Comparison of ENCODE assay signal across 8 cellular contexts in the genomic region with DNA sequence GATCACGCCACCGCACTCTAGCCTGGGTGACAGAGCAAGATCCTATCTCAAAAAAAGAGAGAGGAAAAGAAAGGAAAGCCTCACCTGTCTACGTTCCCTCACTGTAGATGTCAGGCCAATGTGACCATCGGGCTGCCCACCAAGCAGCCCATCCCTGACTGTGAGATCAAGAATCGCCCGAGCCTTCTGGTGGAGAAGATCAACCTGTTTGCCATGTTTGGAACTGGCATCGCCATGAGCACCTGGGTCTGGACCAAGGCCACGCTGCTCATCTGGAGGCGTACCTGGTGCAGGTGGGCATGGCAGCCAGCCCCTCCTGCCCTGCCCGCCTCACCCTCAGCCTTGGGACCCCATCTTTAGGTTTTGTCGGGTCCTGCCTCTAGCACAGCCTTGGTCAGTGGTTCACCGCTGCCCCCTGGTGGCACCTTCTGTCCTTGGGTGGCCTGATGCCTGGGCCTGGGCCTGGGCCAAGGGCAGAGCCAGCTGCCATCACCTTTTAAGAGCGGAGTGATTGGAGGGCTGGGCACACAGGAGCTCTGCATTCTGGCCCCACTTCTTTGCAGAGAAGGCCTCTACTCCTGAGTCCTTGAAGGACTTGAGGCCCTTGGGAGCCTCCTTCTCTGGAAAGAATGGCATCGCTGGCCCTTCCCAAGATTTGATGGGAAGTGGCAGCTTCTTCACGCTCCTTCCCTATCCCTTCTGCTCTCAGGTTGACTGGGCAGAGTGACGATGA. TPM values are rescaled to one million over a fixed set of nuclear protein-coding genes. Genes with fewer than 3 reads are reported as not detected.
DNase-seq lines count a peak whose midpoint lies in the region; ATAC-seq and TF ChIP-seq lines count a peak whose summit lies in the region.

No MANE protein-coding gene starts in this region.

- intact Hi-C loops in CD14-positive monocyte (cut with micrococcal nuclease), result loop anchor here (1.0 to 10.0 kb wide), 2 partner anchors 46 to 264 kb away; no protein-coding TSS in a partner anchor
- intact Hi-C loops in colonic mucosa (cut with DNase I), result loop anchor here (2.0 to 10.0 kb wide), 2 partner anchors 46 to 424 kb away; no protein-coding TSS in a partner anchor
- intact Hi-C loops in lower lobe of right lung (cut with DNase I), result no loop called here

- DNase-seq in CD14-positive monocyte (ENCODE audit: low spot score), result no peak
- DNase-seq in NCI-H1930 (lab: John Stamatoyannopoulos, UW), result peak; percentile 29 to 41
- DNase-seq in activated CD4-positive, alpha-beta T cell treated with anti-CD3 and anti-CD28 coated beads, Interleukin-2, amount 10 ng/mL, durations not matched to agents 7 days and 5 days, result peak; percentile 69
- DNase-seq in colonic mucosa, result peak; percentile 81
- peak; percentile 82 for DNase-seq in lower lobe of right lung
- peak; percentile 41 for DNase-seq in stimulated activated CD8-positive, alpha-beta memory T cell treated with anti-CD3 and anti-CD28 coated beads, Interleukin-15, amount 100 ng/mL, for 1 hour (ENCODE audit: low read depth)

- H3K4me3 Mint-ChIP-seq in CD14-positive monocyte, result no peak overlapping the region
- no peak overlapping the region for H3K4me3 Mint-ChIP-seq in activated CD4-positive, alpha-beta T cell treated with anti-CD3 and anti-CD28 coated beads, Interleukin-2, amount 10 ng/mL, durations not matched to agents 7 days and 5 days

- no peak overlapping the region for H3K27ac ChIP-seq in colonic mucosa
- H3K27ac ChIP-seq in lower lobe of right lung, result no peak overlapping the region

- peaks cover 3 to 12% (median 4%) of the 10 kb centered on the region in 3 donors for H3K27me3 Mint-ChIP-seq in CD14-positive monocyte (ENCODE audit: low read depth in 3 of 3)
- H3K27me3 Mint-ChIP-seq in activated CD4-positive, alpha-beta T cell treated with anti-CD3 and anti-CD28 coated beads, Interleukin-2, amount 10 ng/mL, durations not matched to agents 7 days and 5 days, result no peaks in the 10 kb centered on the region

- peaks cover 9% of the 10 kb centered on the region for H3K4me1 Mint-ChIP-seq in CD14-positive monocyte
- no peaks in the 10 kb centered on the region for H3K4me1 Mint-ChIP-seq in activated CD4-positive, alpha-beta T cell treated with anti-CD3 and anti-CD28 coated beads, Interleukin-2, amount 10 ng/mL, durations not matched to agents 7 days and 5 days

- CTCF ChIA-PET in activated CD4-positive, alpha-beta T cell treated with anti-CD3 and anti-CD28 coated beads, Interleukin-2, amount 10 ng/mL, durations not matched to agents 7 days and 5 days (lab: Charles Lee), result interaction anchor here (0.9 to 1.5 kb wide), 8 partner anchors 8 to 155 kb away, joined by 3 to 5 read pairs (median 4); a partner anchor contains a TSS

- no peak overlapping the region for H3K27ac Mint-ChIP-seq in CD14-positive monocyte
- H3K27ac Mint-ChIP-seq in activated CD4-positive, alpha-beta T cell treated with anti-CD3 and anti-CD28 coated beads, Interleukin-2, amount 10 ng/mL, durations not matched to agents 7 days and 5 days, result no peak overlapping the region

- H3K4me1 ChIP-seq in colonic mucosa, result no peaks in the 10 kb centered on the region
- no peaks in the 10 kb centered on the region for H3K4me1 ChIP-seq in lower lobe of right lung

- H3K36me3 ChIP-seq in colonic mucosa (no peaks in the 10 kb centered on the region), lower lobe of right lung (no peaks in the 10 kb centered on the region)

- peak; percentile 92 for TF ChIP-seq CTCF in CD14-positive monocyte (IDR thresholded peaks at IDR 0.05)
- peak; percentile 78 for TF ChIP-seq CTCF in colonic mucosa (IDR thresholded peaks at IDR 0.05)
- peak; percentile 85 for TF ChIP-seq CTCF in lower lobe of right lung (IDR thresholded peaks at IDR 0.05)

- H3K9me3 ChIP-seq in colonic mucosa (no peaks in the 10 kb centered on the region), lower lobe of right lung (no peaks in the 10 kb centered on the region)

- no peak overlapping the region for H3K9ac ChIP-seq in colonic mucosa (ENCODE audit: low read depth in 2 of 2, low read length in 2 of 2)

- H3K36me3 Mint-ChIP-seq in CD14-positive monocyte, result no peaks in the 10 kb centered on the region
- H3K36me3 Mint-ChIP-seq in activated CD4-positive, alpha-beta T cell treated with anti-CD3 and anti-CD28 coated beads, Interleukin-2, amount 10 ng/mL, durations not matched to agents 7 days and 5 days (ENCODE audit: low read depth), result no peaks in the 10 kb centered on the region

- no peaks in the 10 kb centered on the region for H3K27me3 ChIP-seq in colonic mucosa
- H3K27me3 ChIP-seq in lower lobe of right lung (ENCODE audit: low read depth), result no peaks in the 10 kb centered on the region

- H3K4me3 ChIP-seq in colonic mucosa (no peak overlapping the region), lower lobe of right lung (no peak overlapping the region)

- POLR2A ChIA-PET in activated CD4-positive, alpha-beta T cell treated with anti-CD3 and anti-CD28 coated beads, Interleukin-2, amount 10 ng/mL, durations not matched to agents 7 days and 5 days (lab: Charles Lee), result no interaction called here

- peaks cover 0 to 3% (median 0%) of the 10 kb centered on the region in 7 donors for H3K9me3 Mint-ChIP-seq in CD14-positive monocyte
- no peaks in the 10 kb centered on the region for H3K9me3 Mint-ChIP-seq in activated CD4-positive, alpha-beta T cell treated with anti-CD3 and anti-CD28 coated beads, Interleukin-2, amount 10 ng/mL, durations not matched to agents 7 days and 5 days

- ATAC-seq in GM19467 (IDR thresholded peaks at IDR 0.05; ENCODE audit: unreplicated experiment), result peak; percentile 58
- peak; percentile 82 to 89 for ATAC-seq in lower lobe of right lung
- ATAC-seq in GM21423 (IDR thresholded peaks at IDR 0.05; ENCODE audit: unreplicated experiment), result no peak

RNA-seq across cellular contexts. Expression of a gene that starts 14.4 kb away (rescaled TPM):
- 10 to 100 TPM; 10.7 to 12.1 TPM for polyA plus RNA-seq in CD14-positive monocyte
- total RNA-seq in activated CD4-positive, alpha-beta T cell treated with anti-CD3 and anti-CD28 coated beads, Interleukin-2, amount 10 ng/mL, durations not matched to agents 7 days and 5 days, result 10 to 100 TPM in 1 of 2 experiments, 1 to 10 TPM in 1; 9.7 to 11.4 TPM
- total RNA-seq in colonic mucosa, result 100 to 1,000 TPM; 262 to 397 TPM
- 91.0 TPM for total RNA-seq in lower lobe of right lung

RNA-seq across cellular contexts. Expression of a gene that starts 22.0 kb away (rescaled TPM):
- polyA plus RNA-seq in CD14-positive monocyte, result not detected
- not detected for total RNA-seq in activated CD4-positive, alpha-beta T cell treated with anti-CD3 and anti-CD28 coated beads, Interleukin-2, amount 10 ng/mL, durations not matched to agents 7 days and 5 days
- 1 to 10 TPM; 1.6 to 3.6 TPM for total RNA-seq in colonic mucosa
- total RNA-seq in lower lobe of right lung, result 3.1 TPM
